2 cellular contexts compared by ENCODE assay signal in genomic region chr11:33368475-33368874, GRCh38. TPM values are rescaled to one million over a fixed set of nuclear protein-coding genes. Genes with fewer than 3 reads are reported as not detected.
"Had no signal": no experiment of that assay in that cellular context is flagged by ENCODE, and none has a peak within 500 bp of the region (broad histone marks: within the 10 kb centered on the region; RNA-seq: fewer than 3 reads in every experiment).

No MANE protein-coding gene starts in this region.

RNA-seq across cellular contexts. Expression of gene KIAA1549L, which starts 7.4 kb away (rescaled TPM):
- total RNA-seq: K562 had no signal
- polyA plus RNA-seq: IgD-negative memory B cell, K562 had no signal
